17 cellular contexts compared by ENCODE assay signal in the genomic region with DNA sequence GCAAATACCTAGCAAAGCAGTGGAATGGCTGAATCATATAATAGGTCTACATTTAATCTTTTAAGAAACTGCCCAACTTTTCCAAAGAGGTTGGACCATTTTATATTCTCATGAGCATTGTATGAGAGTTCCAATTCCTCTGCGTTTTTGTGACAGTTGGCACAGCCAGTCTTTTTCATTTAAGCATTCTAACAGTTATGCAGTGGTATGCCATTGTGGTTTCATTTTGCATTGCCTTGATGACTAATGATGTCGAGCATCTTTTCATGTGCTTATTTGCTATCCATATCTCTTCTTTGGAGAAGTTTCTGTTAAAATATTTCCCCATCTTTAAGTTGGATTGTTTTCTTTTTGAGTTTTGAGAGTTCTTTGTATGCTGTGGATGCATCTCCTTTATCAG. TPM values are rescaled to one million over a fixed set of nuclear protein-coding genes. Genes with fewer than 3 reads are reported as not detected.
A peak's percentile ranks its signal among the peaks of the same experiment; 100 is the strongest.
DNase-seq lines count a peak whose midpoint lies in the region; ATAC-seq, FAIRE-seq and TF ChIP-seq lines count a peak whose summit lies in the region.
"Had no signal": no experiment of that assay in that cellular context is flagged by ENCODE, and none has a peak within 500 bp of the region (broad histone marks: within the 10 kb centered on the region; RNA-seq: fewer than 3 reads in every experiment).

No MANE protein-coding gene starts in this region.

- no peak overlapping the region for H3K27ac ChIP-seq in HepG2 (ENCODE audit: extremely low read length, insufficient read depth, low read length)
- H3K27ac ChIP-seq: cardiac muscle cell, suprapubic skin had no signal

- H3K4me3 ChIP-seq in HepG2 (replicated peaks in 1 of 3; ENCODE audit: insufficient read depth in 1 of 3, low read depth in 2 of 3, low read length in 3 of 3) = no peak overlapping the region
- H3K4me3 ChIP-seq: cardiac muscle cell, suprapubic skin had no signal

- peak; percentile 85 for DNase-seq in EL
- DNase-seq in M059J (ENCODE audit: low read depth) = peak; percentile 87
- DNase-seq in astrocyte of the hippocampus (ENCODE audit: low read depth, low spot score) = peak; percentile 77
- DNase-seq in kidney glomerular epithelial cell (lab: John Stamatoyannopoulos, UW) = peak; percentile 40
- DNase-seq in stimulated activated naive CD8-positive, alpha-beta T cell treated with anti-CD3 and anti-CD28 coated beads, Interleukin-15, amount 100 ng/mL, for 72 hours = no peak
- no peak for DNase-seq in HepG2 (ENCODE audit: low spot score)
- no peak for DNase-seq in effector CD4-positive, alpha-beta T cell
- DNase-seq: CD4-positive, alpha-beta memory T cell; GOT3; NCI-H1092 treated with DMSO at 0.1 percent for 48 hours; T-helper 1 cell had no signal

- no peak for TF ChIP-seq POLR2A in HepG2 (IDR thresholded peaks at IDR 0.05; ENCODE audit: insufficient read depth in 1 of 2, low read depth in 2 of 2, low read length in 2 of 2)

- ATAC-seq in stimulated activated naive CD8-positive, alpha-beta T cell treated with anti-CD3 and anti-CD28 coated beads, Interleukin-15, amount 100 ng/mL, for 72 hours = no peak
- ATAC-seq in GM21825 (IDR thresholded peaks at IDR 0.05; ENCODE audit: unreplicated experiment) (no peak), HepG2 (no peak)

- FAIRE-seq in HepG2 (lab: Jason Lieb, UNC) = no peak
- FAIRE-seq: endometrium, GM18507 had no signal

- H3K4me1 Mint-ChIP-seq in stimulated activated naive CD8-positive, alpha-beta T cell treated with anti-CD3 and anti-CD28 coated beads, Interleukin-15, amount 100 ng/mL, for 72 hours = no peaks in the 10 kb centered on the region

- H3K4me3 Mint-ChIP-seq in stimulated activated naive CD8-positive, alpha-beta T cell treated with anti-CD3 and anti-CD28 coated beads, Interleukin-15, amount 100 ng/mL, for 72 hours = no peak overlapping the region
- H3K4me3 Mint-ChIP-seq: CD4-positive, alpha-beta memory T cell had no signal

- H3K27me3 ChIP-seq in HepG2 (ENCODE audit: control insufficient read depth in 1 of 2, insufficient read depth in 2 of 2, low read length in 2 of 2) = peaks cover 0 to 19% of the 10 kb centered on the region in 2 experiments; a peak in 3 of 5 replicates

- peaks cover 7% of the 10 kb centered on the region for H3K4me1 ChIP-seq in HepG2 (ENCODE audit: insufficient read depth, low read length)
- H3K4me1 ChIP-seq: suprapubic skin had no signal

- H3K9ac ChIP-seq in HepG2 (ENCODE audit: insufficient read depth, low read depth, low read length) = no peak overlapping the region

- H3K36me3 ChIP-seq in HepG2 (replicated peaks in 1 of 2; ENCODE audit: control insufficient read depth in 1 of 2, insufficient read depth in 2 of 2, low read length in 2 of 2) = no peaks in the 10 kb centered on the region
- H3K36me3 ChIP-seq: cardiac muscle cell, suprapubic skin had no signal

- no peaks in the 10 kb centered on the region for H4K20me1 ChIP-seq in HepG2 (ENCODE audit: insufficient read depth, low read length)

- peaks cover 27% of the 10 kb centered on the region for H3K27me3 Mint-ChIP-seq in stimulated activated naive CD8-positive, alpha-beta T cell treated with anti-CD3 and anti-CD28 coated beads, Interleukin-15, amount 100 ng/mL, for 72 hours

- no peak overlapping the region for H2AFZ ChIP-seq in HepG2 (ENCODE audit: low read length)

- POLR2A ChIA-PET in HepG2 (lab: Yijun Ruan, JAX) = no interaction called here

- no TSS peak for BruUV-seq in HepG2 (replicated peaks; lab: Mats Ljungman, UMichigan)

- no peaks in the 10 kb centered on the region for H3K9me3 Mint-ChIP-seq in stimulated activated naive CD8-positive, alpha-beta T cell treated with anti-CD3 and anti-CD28 coated beads, Interleukin-15, amount 100 ng/mL, for 72 hours
- H3K9me3 Mint-ChIP-seq: CD4-positive, alpha-beta memory T cell had no signal

- TF ChIP-seq EP300 in HepG2 (IDR thresholded peaks at IDR 0.05; ENCODE audit: low read depth in 2 of 2, low read length in 2 of 2) = no peak
- no peak for TF ChIP-seq EP300 in HepG2 (CRISPR knock-in tag; IDR thresholded peaks at IDR 0.05; ENCODE audit: borderline replicate concordance)

- in situ Hi-C loops in HepG2 (cut with HindIII; ENCODE audit: extremely low pct_ligation_motif_present, low pct_unique_long_range_greater_than_20kb) = no loop called here

- no peak overlapping the region for H3K27ac Mint-ChIP-seq in stimulated activated naive CD8-positive, alpha-beta T cell treated with anti-CD3 and anti-CD28 coated beads, Interleukin-15, amount 100 ng/mL, for 72 hours
- H3K27ac Mint-ChIP-seq: CD4-positive, alpha-beta memory T cell had no signal

- WGBS in HepG2 (ENCODE audit: low lambda C conversion rate) = 0% methylated on average over 2 of the region's 2 CpGs

- no peak for TF ChIP-seq RAD21 in HepG2 (CRISPR knock-in tag; IDR thresholded peaks at IDR 0.05)

- H3K9me3 ChIP-seq in HepG2 (ENCODE audit: low read length) = no peaks in the 10 kb centered on the region
- H3K9me3 ChIP-seq: suprapubic skin had no signal

- TF ChIP-seq CTCF in HepG2 (CRISPR knock-in tag; IDR thresholded peaks at IDR 0.05) = no peak

- H3K4me2 ChIP-seq in HepG2 (ENCODE audit: low read depth, low read length) = no peak overlapping the region

- CTCF ChIA-PET in HepG2 (lab: Yijun Ruan, JAX; ENCODE audit: low intra/inter-chr PET ratio, low total read pairs) = no interaction called here

- H3K79me2 ChIP-seq in HepG2 (ENCODE audit: insufficient read depth, low read length) = no peaks in the 10 kb centered on the region

- intact Hi-C loops in HepG2 (cut with micrococcal nuclease; ENCODE audit: unreplicated experiment) = no loop called here

TF ChIP-seq in HepG2, 621 proteins besides CTCF, POLR2A, EP300 and RAD21 (continues in another document):
- no peak for TF ChIP-seq RXRA (CRISPR knock-in tag; IDR thresholded peaks at IDR 0.05)
- no peak for TF ChIP-seq PHF21A (CRISPR knock-in tag; IDR thresholded peaks at IDR 0.05)
- TF ChIP-seq ZNF335 (CRISPR knock-in tag; IDR thresholded peaks at IDR 0.05) = no peak
- TF ChIP-seq ZNF350 (CRISPR knock-in tag; IDR thresholded peaks at IDR 0.05; ENCODE audit: borderline replicate concordance, low read depth) = no peak
- TF ChIP-seq TEAD2 (CRISPR knock-in tag; IDR thresholded peaks at IDR 0.05) = no peak
- TF ChIP-seq KLF9 (CRISPR knock-in tag; IDR thresholded peaks at IDR 0.05; ENCODE audit: low read depth) = no peak
- no peak for TF ChIP-seq SMYD3 (CRISPR knock-in tag; IDR thresholded peaks at IDR 0.05)

RNA-seq across cellular contexts. Expression of a gene that starts 38.7 kb away (rescaled TPM):
- 288 and 321 TPM in 2 replicates for total RNA-seq in M059J (2014; rRNA removed; shearing (Covaris generic))
- 187 and 191 TPM in 2 replicates for total RNA-seq in HepG2 (2016; rRNA removed; fragmentation: Illumina TruSeq; extraction: Trizol)
- total RNA-seq in HepG2 (2016; cell fraction: cytosol; rRNA removed; fragmentation: Illumina TruSeq; extraction: Trizol; ENCODE audit: low read depth) = 151 and 167 TPM in 2 replicates
- total RNA-seq in HepG2 (2016; cell fraction: insoluble cytoplasmic fraction; rRNA removed; fragmentation: Illumina TruSeq; extraction: Trizol) = 159 and 176 TPM in 2 replicates
- total RNA-seq in HepG2 (2016; cell fraction: membrane; rRNA removed; fragmentation: Illumina TruSeq; extraction: Trizol) = 328 and 363 TPM in 2 replicates
- total RNA-seq in HepG2 (2016; cell fraction: nucleus; rRNA removed; fragmentation: Illumina TruSeq; extraction: Trizol) = 86.8 and 101 TPM in 2 replicates
- polyA plus RNA-seq in HepG2 (2011; rRNA removed) = 95.1 and 109 TPM in 2 replicates
- 132 and 133 TPM in 2 replicates for polyA plus RNA-seq in HepG2 (2011; cell fraction: cytosol; rRNA removed)
- polyA plus RNA-seq in HepG2 (2011; cell fraction: nucleus; rRNA removed) = 154 and 206 TPM in 2 replicates
- 198 and 238 TPM in 2 replicates for polyA plus RNA-seq in HepG2 (2012)
- polyA plus RNA-seq in HepG2 (2016; cell fraction: cytosol; fragmentation: Illumina TruSeq; extraction: Trizol; ENCODE audit: low read depth) = 208 and 251 TPM in 2 replicates
- polyA plus RNA-seq in HepG2 (2016; cell fraction: insoluble cytoplasmic fraction; fragmentation: Illumina TruSeq; extraction: Trizol; ENCODE audit: low read depth) = 167 and 205 TPM in 2 replicates
- 396 and 465 TPM in 2 replicates for polyA plus RNA-seq in HepG2 (2016; cell fraction: membrane; fragmentation: Illumina TruSeq; extraction: Trizol; ENCODE audit: low read depth)
- polyA plus RNA-seq in HepG2 (2016; cell fraction: nucleus; fragmentation: Illumina TruSeq; extraction: Trizol; ENCODE audit: insufficient read depth, low read depth) = 135 and 154 TPM in 2 replicates
- polyA minus RNA-seq in HepG2 (2011; rRNA and poly(A)+ RNA removed; ENCODE audit: low replicate concordance) = 104 and 166 TPM in 2 replicates
- 106 and 122 TPM in 2 replicates for polyA minus RNA-seq in HepG2 (2011; cell fraction: cytosol; rRNA and poly(A)+ RNA removed)
- polyA minus RNA-seq in HepG2 (2011; cell fraction: nucleus; rRNA and poly(A)+ RNA removed) = 53.3 and 57.3 TPM in 2 replicates

RNA-seq across cellular contexts. Expression of a gene that starts 55.2 kb away (rescaled TPM):
- total RNA-seq in M059J (2014; rRNA removed; shearing (Covaris generic)) = 1.1 and 3.0 TPM in 2 replicates
- 5.4 and 5.6 TPM in 2 replicates for total RNA-seq in HepG2 (2016; rRNA removed; fragmentation: Illumina TruSeq; extraction: Trizol)
- total RNA-seq in HepG2 (2016; cell fraction: cytosol; rRNA removed; fragmentation: Illumina TruSeq; extraction: Trizol; ENCODE audit: low read depth) = 0.40 and 0.44 TPM in 2 replicates
- 5.3 and 5.6 TPM in 2 replicates for total RNA-seq in HepG2 (2016; cell fraction: insoluble cytoplasmic fraction; rRNA removed; fragmentation: Illumina TruSeq; extraction: Trizol)
- 3.0 and 3.1 TPM in 2 replicates for total RNA-seq in HepG2 (2016; cell fraction: membrane; rRNA removed; fragmentation: Illumina TruSeq; extraction: Trizol)
- total RNA-seq in HepG2 (2016; cell fraction: nucleus; rRNA removed; fragmentation: Illumina TruSeq; extraction: Trizol) = 4.7 and 5.3 TPM in 2 replicates
- 4.3 and 4.8 TPM in 2 replicates for polyA plus RNA-seq in HepG2 (2011; rRNA removed)
- 2.8 and 2.9 TPM in 2 replicates for polyA plus RNA-seq in HepG2 (2011; cell fraction: cytosol; rRNA removed)
- 10.1 and 11.7 TPM in 2 replicates for polyA plus RNA-seq in HepG2 (2011; cell fraction: nucleus; rRNA removed)
- 2.4 and 2.6 TPM in 2 replicates for polyA plus RNA-seq in HepG2 (2012)
- 0.19 and 0.22 TPM in 2 replicates for polyA plus RNA-seq in HepG2 (2016; cell fraction: cytosol; fragmentation: Illumina TruSeq; extraction: Trizol; ENCODE audit: low read depth)
- 3.2 and 3.5 TPM in 2 replicates for polyA plus RNA-seq in HepG2 (2016; cell fraction: insoluble cytoplasmic fraction; fragmentation: Illumina TruSeq; extraction: Trizol; ENCODE audit: low read depth)
- 0.88 and 0.95 TPM in 2 replicates for polyA plus RNA-seq in HepG2 (2016; cell fraction: membrane; fragmentation: Illumina TruSeq; extraction: Trizol; ENCODE audit: low read depth)
- 6.7 and 6.8 TPM in 2 replicates for polyA plus RNA-seq in HepG2 (2016; cell fraction: nucleus; fragmentation: Illumina TruSeq; extraction: Trizol; ENCODE audit: insufficient read depth, low read depth)
- 8.1 TPM in 1 of 2 replicates, not detected in the other for polyA minus RNA-seq in HepG2 (2011; rRNA and poly(A)+ RNA removed; ENCODE audit: low replicate concordance)
- polyA minus RNA-seq in HepG2 (2011; cell fraction: cytosol; rRNA and poly(A)+ RNA removed) = 3.9 and 4.5 TPM in 2 replicates
- 4.9 and 5.2 TPM in 2 replicates for polyA minus RNA-seq in HepG2 (2011; cell fraction: nucleus; rRNA and poly(A)+ RNA removed)
- total RNA-seq: OCI-LY7 had no signal

Comparison
In these comparisons a context has a peak if more than half of its experiments do, and no peak if none do; other contexts are left out.
1. DNase-seq: peak in EL (single experiment), M059J (single experiment), astrocyte of the hippocampus (single experiment) and kidney glomerular epithelial cell (single experiment); none in stimulated activated naive CD8-positive, alpha-beta T cell treated with anti-CD3 and anti-CD28 coated beads, Interleukin-15, amount 100 ng/mL, for 72 hours (0 of 2), HepG2 (single experiment) and effector CD4-positive, alpha-beta T cell (single experiment).